Comparison of ENCODE assay signal across 10 cellular contexts in genomic region chr15:63860161-63860954, GRCh38. TPM values are rescaled to one million over a fixed set of nuclear protein-coding genes. Genes with fewer than 3 reads are reported as not detected.
DNase-seq lines count a peak whose midpoint lies in the region; ATAC-seq and TF ChIP-seq lines count a peak whose summit lies in the region.
"Had no signal": no experiment of that assay in that cellular context is flagged by ENCODE, and none has a peak within 500 bp of the region (broad histone marks: within the 10 kb centered on the region; RNA-seq: fewer than 3 reads in every experiment).

No MANE protein-coding gene starts in this region.

- CTCF ChIA-PET in activated CD4-positive, alpha-beta memory T cell treated with anti-CD3 and anti-CD28 coated beads, Interleukin-2, amount 10 ng/mL, durations not matched to agents 7 days and 5 days (lab: Charles Lee) = interaction anchor here (1.2 to 1.7 kb wide), 4 partner anchors 30 to 186 kb away, joined by 3 to 7 read pairs (median 4); partner anchors contain the start of gene DAPK2

- no peaks in the 10 kb centered on the region for H3K27me3 ChIP-seq in tibial nerve

- H3K4me1 Mint-ChIP-seq in activated CD4-positive, alpha-beta memory T cell treated with anti-CD3 and anti-CD28 coated beads, Interleukin-2, amount 10 ng/mL, durations not matched to agents 7 days and 5 days = peaks cover 17% of the 10 kb centered on the region
- peaks cover 12 to 17% of the 10 kb centered on the region in 2 donors for H3K4me1 Mint-ChIP-seq in immature natural killer cell
- peaks cover 53% of the 10 kb centered on the region for H3K4me1 Mint-ChIP-seq in stimulated activated naive CD8-positive, alpha-beta T cell treated with anti-CD3 and anti-CD28 coated beads, Interleukin-15, Interleukin-2, amounts not matched to agents 100 ng/mL and 50 ng/mL, for 24 hours (ENCODE audit: low read depth)

- TF ChIP-seq CTCF in tibial nerve (IDR thresholded peaks at IDR 0.05) = no peak

- no peak for TF ChIP-seq EP300 in tibial nerve (IDR thresholded peaks at IDR 0.05)

- H3K36me3 ChIP-seq in tibial nerve = no peaks in the 10 kb centered on the region
- H3K36me3 ChIP-seq: lower lobe of right lung had no signal

- H3K4me1 ChIP-seq in tibial nerve = no peaks in the 10 kb centered on the region
- H3K4me1 ChIP-seq: lower lobe of right lung had no signal

- no peaks in the 10 kb centered on the region for H3K9me3 Mint-ChIP-seq in activated CD4-positive, alpha-beta memory T cell treated with anti-CD3 and anti-CD28 coated beads, Interleukin-2, amount 10 ng/mL, durations not matched to agents 7 days and 5 days
- no peaks in the 10 kb centered on the region for H3K9me3 Mint-ChIP-seq in immature natural killer cell
- H3K9me3 Mint-ChIP-seq in stimulated activated naive CD8-positive, alpha-beta T cell treated with anti-CD3 and anti-CD28 coated beads, Interleukin-15, Interleukin-2, amounts not matched to agents 100 ng/mL and 50 ng/mL, for 24 hours = no peaks in the 10 kb centered on the region

- peak; percentile 50 for DNase-seq in DMS 273 (lab: John Stamatoyannopoulos, UW; ENCODE audit: unreplicated experiment)
- DNase-seq in DMS 273 treated with DMSO at 0.1 percent for 48 hours (lab: John Stamatoyannopoulos, UW) = no peak
- DNase-seq in activated CD4-positive, alpha-beta memory T cell treated with anti-CD3 and anti-CD28 coated beads, Interleukin-2, amount 10 ng/mL, durations not matched to agents 7 days and 5 days = peak; percentile 60
- DNase-seq in immature natural killer cell = peak in 1 of 3 donors; percentile 16
- no peak for DNase-seq in cortex of kidney (lab: John Stamatoyannopoulos, UW)
- no peak for DNase-seq in tibial nerve (ENCODE audit: low spot score in 2 of 2)
- DNase-seq: lower lobe of right lung had no signal

- H3K4me3 ChIP-seq in tibial nerve = no peak overlapping the region
- H3K4me3 ChIP-seq: lower lobe of right lung had no signal

- no peak overlapping the region for H3K4me3 Mint-ChIP-seq in activated CD4-positive, alpha-beta memory T cell treated with anti-CD3 and anti-CD28 coated beads, Interleukin-2, amount 10 ng/mL, durations not matched to agents 7 days and 5 days
- H3K4me3 Mint-ChIP-seq in immature natural killer cell = no peak overlapping the region
- peak overlapping the region; percentile 17 for H3K4me3 Mint-ChIP-seq in stimulated activated naive CD8-positive, alpha-beta T cell treated with anti-CD3 and anti-CD28 coated beads, Interleukin-15, Interleukin-2, amounts not matched to agents 100 ng/mL and 50 ng/mL, for 24 hours

- H3K36me3 Mint-ChIP-seq in activated CD4-positive, alpha-beta memory T cell treated with anti-CD3 and anti-CD28 coated beads, Interleukin-2, amount 10 ng/mL, durations not matched to agents 7 days and 5 days (ENCODE audit: low read depth) = no peaks in the 10 kb centered on the region
- H3K36me3 Mint-ChIP-seq in immature natural killer cell = no peaks in the 10 kb centered on the region
- no peaks in the 10 kb centered on the region for H3K36me3 Mint-ChIP-seq in stimulated activated naive CD8-positive, alpha-beta T cell treated with anti-CD3 and anti-CD28 coated beads, Interleukin-15, Interleukin-2, amounts not matched to agents 100 ng/mL and 50 ng/mL, for 24 hours (ENCODE audit: low read depth)

- TF ChIP-seq POLR2A in tibial nerve (IDR thresholded peaks at IDR 0.05) = no peak

- WGBS in tibial nerve, 2 donors = 75 to 82% methylated on average over 5 of the region's 5 CpGs

- peak overlapping the region; percentile 48 for H3K27ac Mint-ChIP-seq in activated CD4-positive, alpha-beta memory T cell treated with anti-CD3 and anti-CD28 coated beads, Interleukin-2, amount 10 ng/mL, durations not matched to agents 7 days and 5 days
- peak overlapping the region; percentile 12 to 46 (median 23) for H3K27ac Mint-ChIP-seq in immature natural killer cell
- H3K27ac Mint-ChIP-seq in stimulated activated naive CD8-positive, alpha-beta T cell treated with anti-CD3 and anti-CD28 coated beads, Interleukin-15, Interleukin-2, amounts not matched to agents 100 ng/mL and 50 ng/mL, for 24 hours = peak overlapping the region; percentile 65

- no peak for ATAC-seq in HG02588 (IDR thresholded peaks at IDR 0.05; ENCODE audit: unreplicated experiment)
- ATAC-seq: lower lobe of right lung had no signal

- POLR2A ChIA-PET in activated CD4-positive, alpha-beta memory T cell treated with anti-CD3 and anti-CD28 coated beads, Interleukin-2, amount 10 ng/mL, durations not matched to agents 7 days and 5 days (lab: Charles Lee) = interaction anchor here (1.1 to 1.9 kb wide), 6 partner anchors 9 to 150 kb away, joined by 3 to 10 read pairs (median 4); partner anchors contain the start of gene HERC1

- no peak overlapping the region for H3K27ac ChIP-seq in tibial nerve
- H3K27ac ChIP-seq: 22Rv1, lower lobe of right lung had no signal

- H3K27me3 Mint-ChIP-seq in activated CD4-positive, alpha-beta memory T cell treated with anti-CD3 and anti-CD28 coated beads, Interleukin-2, amount 10 ng/mL, durations not matched to agents 7 days and 5 days = no peaks in the 10 kb centered on the region
- H3K27me3 Mint-ChIP-seq in immature natural killer cell (ENCODE audit: low read depth in 3 of 3) = peaks cover 0 to 5% (median 3%) of the 10 kb centered on the region in 3 donors
- no peaks in the 10 kb centered on the region for H3K27me3 Mint-ChIP-seq in stimulated activated naive CD8-positive, alpha-beta T cell treated with anti-CD3 and anti-CD28 coated beads, Interleukin-15, Interleukin-2, amounts not matched to agents 100 ng/mL and 50 ng/mL, for 24 hours

- no peaks in the 10 kb centered on the region for H3K9me3 ChIP-seq in tibial nerve
- H3K9me3 ChIP-seq: lower lobe of right lung had no signal

RNA-seq across cellular contexts. Expression of gene HERC1, which starts 26.6 kb away (rescaled TPM):
- total RNA-seq in activated CD4-positive, alpha-beta memory T cell treated with anti-CD3 and anti-CD28 coated beads, Interleukin-2, amount 10 ng/mL, durations not matched to agents 7 days and 5 days = 10 to 100 TPM; 70.1 to 72.6 TPM
- polyA plus RNA-seq in immature natural killer cell = 10 to 100 TPM; 15.9 to 48.0 (median 26.4) TPM
- 100 to 1,000 TPM; 113 to 179 (median 131) TPM for total RNA-seq in tibial nerve

Comparison
In these comparisons a context has a peak if more than half of its experiments do, and no peak if none do; other contexts are left out.
1. DNase-seq: peak in DMS 273 (single experiment) and activated CD4-positive, alpha-beta memory T cell treated with anti-CD3 and anti-CD28 coated beads, Interleukin-2, amount 10 ng/mL, durations not matched to agents 7 days and 5 days (single experiment); none in DMS 273 treated with DMSO at 0.1 percent for 48 hours (single experiment), cortex of kidney (single experiment) and tibial nerve (0 of 2).
2. Peak in every context shown above with its lines, with median percentiles within 50 percentile points of each other: H3K27ac Mint-ChIP-seq.